ENCODE assay signal across 1 cellular context in the genomic region with DNA sequence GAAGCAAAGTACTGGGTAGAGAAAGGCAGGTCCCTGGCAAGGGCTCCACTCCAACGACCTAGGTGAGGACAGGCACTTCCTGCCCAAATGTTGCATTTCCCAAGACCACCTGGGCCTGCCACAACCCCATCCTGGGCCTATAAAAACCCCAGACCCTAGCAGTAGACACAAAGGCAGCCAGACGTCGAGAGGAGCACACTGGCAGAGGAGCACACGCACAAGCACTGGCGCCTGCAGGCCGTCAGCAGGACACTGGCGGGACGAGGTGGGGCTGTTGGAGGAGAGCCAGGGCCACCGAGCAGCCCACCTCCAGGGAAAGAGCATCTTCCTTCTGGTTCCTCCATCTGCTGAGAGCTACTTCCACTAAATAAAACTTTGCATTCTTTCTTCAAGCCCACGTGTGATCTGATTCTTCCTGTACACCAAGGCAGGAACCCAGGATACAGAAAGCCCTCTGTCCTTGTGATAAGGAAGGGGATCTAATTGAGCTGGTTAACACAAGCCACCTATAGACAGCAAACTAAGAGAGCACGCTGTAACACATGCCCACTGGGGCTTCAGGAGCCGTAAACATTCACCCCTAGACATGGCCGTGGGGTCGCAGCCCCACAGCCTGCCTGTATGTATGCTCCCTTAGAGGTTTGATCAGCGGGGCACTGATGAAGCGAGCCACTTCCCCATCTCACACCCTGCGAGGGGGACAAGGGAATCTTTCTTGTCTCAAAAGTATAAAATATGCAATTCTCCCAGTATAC.
TF ChIP-seq lines count a peak whose summit lies in the region.

No MANE protein-coding gene starts in this region.

TF ChIP-seq in HepG2, 621 proteins besides CTCF, POLR2A, EP300 and RAD21 (continued from another document):
- 0 out of 2 replicates have a peak, but pooled peaks have one; percentile 31 for TF ChIP-seq POLR2G (IDR thresholded peaks at IDR 0.05; ENCODE audit: low read depth, low read length)
- TF ChIP-seq HNRNPLL (IDR thresholded peaks at IDR 0.05; ENCODE audit: low read depth, low read length, poor library complexity, severe bottlenecking) = peak; percentile 25
- TF ChIP-seq NFKB2 (CRISPR knock-in tag; IDR thresholded peaks at IDR 0.05; ENCODE audit: borderline replicate concordance) = peak; percentile 12; the same call in 1 of the 2 replicates
- TF ChIP-seq, protein P1, sequence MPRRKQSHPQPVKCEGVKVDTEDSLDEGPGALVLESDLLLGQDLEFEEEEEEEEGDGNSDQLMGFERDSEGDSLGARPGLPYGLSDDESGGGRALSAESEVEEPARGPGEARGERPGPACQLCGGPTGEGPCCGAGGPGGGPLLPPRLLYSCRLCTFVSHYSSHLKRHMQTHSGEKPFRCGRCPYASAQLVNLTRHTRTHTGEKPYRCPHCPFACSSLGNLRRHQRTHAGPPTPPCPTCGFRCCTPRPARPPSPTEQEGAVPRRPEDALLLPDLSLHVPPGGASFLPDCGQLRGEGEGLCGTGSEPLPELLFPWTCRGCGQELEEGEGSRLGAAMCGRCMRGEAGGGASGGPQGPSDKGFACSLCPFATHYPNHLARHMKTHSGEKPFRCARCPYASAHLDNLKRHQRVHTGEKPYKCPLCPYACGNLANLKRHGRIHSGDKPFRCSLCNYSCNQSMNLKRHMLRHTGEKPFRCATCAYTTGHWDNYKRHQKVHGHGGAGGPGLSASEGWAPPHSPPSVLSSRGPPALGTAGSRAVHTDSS (CRISPR knock-in tag; conservative IDR thresholded peaks at IDR 0.05) = no peak
- TF ChIP-seq, protein P2, sequence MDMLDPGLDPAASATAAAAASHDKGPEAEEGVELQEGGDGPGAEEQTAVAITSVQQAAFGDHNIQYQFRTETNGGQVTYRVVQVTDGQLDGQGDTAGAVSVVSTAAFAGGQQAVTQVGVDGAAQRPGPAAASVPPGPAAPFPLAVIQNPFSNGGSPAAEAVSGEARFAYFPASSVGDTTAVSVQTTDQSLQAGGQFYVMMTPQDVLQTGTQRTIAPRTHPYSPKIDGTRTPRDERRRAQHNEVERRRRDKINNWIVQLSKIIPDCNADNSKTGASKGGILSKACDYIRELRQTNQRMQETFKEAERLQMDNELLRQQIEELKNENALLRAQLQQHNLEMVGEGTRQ (IDR thresholded peaks at IDR 0.05; ENCODE audit: low read depth, low read length) = no peak
- TF ChIP-seq, protein P2 (CRISPR knock-in tag; IDR thresholded peaks at IDR 0.05; ENCODE audit: borderline replicate concordance) = no peak
- TF ChIP-seq ZNF282 (IDR thresholded peaks at IDR 0.05; ENCODE audit: partially characterized antibody) = no peak
- TF ChIP-seq, protein P3, sequence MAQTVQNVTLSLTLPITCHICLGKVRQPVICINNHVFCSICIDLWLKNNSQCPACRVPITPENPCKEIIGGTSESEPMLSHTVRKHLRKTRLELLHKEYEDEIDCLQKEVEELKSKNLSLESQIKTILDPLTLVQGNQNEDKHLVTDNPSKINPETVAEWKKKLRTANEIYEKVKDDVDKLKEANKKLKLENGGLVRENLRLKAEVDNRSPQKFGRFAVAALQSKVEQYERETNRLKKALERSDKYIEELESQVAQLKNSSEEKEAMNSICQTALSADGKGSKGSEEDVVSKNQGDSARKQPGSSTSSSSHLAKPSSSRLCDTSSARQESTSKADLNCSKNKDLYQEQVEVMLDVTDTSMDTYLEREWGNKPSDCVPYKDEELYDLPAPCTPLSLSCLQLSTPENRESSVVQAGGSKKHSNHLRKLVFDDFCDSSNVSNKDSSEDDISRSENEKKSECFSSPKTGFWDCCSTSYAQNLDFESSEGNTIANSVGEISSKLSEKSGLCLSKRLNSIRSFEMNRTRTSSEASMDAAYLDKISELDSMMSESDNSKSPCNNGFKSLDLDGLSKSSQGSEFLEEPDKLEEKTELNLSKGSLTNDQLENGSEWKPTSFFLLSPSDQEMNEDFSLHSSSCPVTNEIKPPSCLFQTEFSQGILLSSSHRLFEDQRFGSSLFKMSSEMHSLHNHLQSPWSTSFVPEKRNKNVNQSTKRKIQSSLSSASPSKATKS (CRISPR knock-in tag; IDR thresholded peaks at IDR 0.05) = no peak
- TF ChIP-seq, protein P4, sequence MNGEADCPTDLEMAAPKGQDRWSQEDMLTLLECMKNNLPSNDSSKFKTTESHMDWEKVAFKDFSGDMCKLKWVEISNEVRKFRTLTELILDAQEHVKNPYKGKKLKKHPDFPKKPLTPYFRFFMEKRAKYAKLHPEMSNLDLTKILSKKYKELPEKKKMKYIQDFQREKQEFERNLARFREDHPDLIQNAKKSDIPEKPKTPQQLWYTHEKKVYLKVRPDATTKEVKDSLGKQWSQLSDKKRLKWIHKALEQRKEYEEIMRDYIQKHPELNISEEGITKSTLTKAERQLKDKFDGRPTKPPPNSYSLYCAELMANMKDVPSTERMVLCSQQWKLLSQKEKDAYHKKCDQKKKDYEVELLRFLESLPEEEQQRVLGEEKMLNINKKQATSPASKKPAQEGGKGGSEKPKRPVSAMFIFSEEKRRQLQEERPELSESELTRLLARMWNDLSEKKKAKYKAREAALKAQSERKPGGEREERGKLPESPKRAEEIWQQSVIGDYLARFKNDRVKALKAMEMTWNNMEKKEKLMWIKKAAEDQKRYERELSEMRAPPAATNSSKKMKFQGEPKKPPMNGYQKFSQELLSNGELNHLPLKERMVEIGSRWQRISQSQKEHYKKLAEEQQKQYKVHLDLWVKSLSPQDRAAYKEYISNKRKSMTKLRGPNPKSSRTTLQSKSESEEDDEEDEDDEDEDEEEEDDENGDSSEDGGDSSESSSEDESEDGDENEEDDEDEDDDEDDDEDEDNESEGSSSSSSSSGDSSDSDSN (CRISPR knock-in tag; IDR thresholded peaks at IDR 0.05) = 0 out of 2 replicates have a peak, but pooled peaks have one; percentile 16
- TF ChIP-seq JUNB (CRISPR knock-in tag; IDR thresholded peaks at IDR 0.05; ENCODE audit: borderline replicate concordance) = no peak
- TF ChIP-seq, protein P5, sequence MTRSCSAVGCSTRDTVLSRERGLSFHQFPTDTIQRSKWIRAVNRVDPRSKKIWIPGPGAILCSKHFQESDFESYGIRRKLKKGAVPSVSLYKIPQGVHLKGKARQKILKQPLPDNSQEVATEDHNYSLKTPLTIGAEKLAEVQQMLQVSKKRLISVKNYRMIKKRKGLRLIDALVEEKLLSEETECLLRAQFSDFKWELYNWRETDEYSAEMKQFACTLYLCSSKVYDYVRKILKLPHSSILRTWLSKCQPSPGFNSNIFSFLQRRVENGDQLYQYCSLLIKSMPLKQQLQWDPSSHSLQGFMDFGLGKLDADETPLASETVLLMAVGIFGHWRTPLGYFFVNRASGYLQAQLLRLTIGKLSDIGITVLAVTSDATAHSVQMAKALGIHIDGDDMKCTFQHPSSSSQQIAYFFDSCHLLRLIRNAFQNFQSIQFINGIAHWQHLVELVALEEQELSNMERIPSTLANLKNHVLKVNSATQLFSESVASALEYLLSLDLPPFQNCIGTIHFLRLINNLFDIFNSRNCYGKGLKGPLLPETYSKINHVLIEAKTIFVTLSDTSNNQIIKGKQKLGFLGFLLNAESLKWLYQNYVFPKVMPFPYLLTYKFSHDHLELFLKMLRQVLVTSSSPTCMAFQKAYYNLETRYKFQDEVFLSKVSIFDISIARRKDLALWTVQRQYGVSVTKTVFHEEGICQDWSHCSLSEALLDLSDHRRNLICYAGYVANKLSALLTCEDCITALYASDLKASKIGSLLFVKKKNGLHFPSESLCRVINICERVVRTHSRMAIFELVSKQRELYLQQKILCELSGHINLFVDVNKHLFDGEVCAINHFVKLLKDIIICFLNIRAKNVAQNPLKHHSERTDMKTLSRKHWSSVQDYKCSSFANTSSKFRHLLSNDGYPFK (CRISPR knock-in tag; IDR thresholded peaks at IDR 0.05; ENCODE audit: borderline replicate concordance) = 0 out of 2 replicates have a peak, but pooled peaks have one; percentile 20
- TF ChIP-seq, protein P6, sequence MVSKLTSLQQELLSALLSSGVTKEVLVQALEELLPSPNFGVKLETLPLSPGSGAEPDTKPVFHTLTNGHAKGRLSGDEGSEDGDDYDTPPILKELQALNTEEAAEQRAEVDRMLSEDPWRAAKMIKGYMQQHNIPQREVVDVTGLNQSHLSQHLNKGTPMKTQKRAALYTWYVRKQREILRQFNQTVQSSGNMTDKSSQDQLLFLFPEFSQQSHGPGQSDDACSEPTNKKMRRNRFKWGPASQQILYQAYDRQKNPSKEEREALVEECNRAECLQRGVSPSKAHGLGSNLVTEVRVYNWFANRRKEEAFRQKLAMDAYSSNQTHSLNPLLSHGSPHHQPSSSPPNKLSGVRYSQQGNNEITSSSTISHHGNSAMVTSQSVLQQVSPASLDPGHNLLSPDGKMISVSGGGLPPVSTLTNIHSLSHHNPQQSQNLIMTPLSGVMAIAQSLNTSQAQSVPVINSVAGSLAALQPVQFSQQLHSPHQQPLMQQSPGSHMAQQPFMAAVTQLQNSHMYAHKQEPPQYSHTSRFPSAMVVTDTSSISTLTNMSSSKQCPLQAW (CRISPR knock-in tag; IDR thresholded peaks at IDR 0.05) = peak; percentile 33; the same call in 1 of the 2 replicates
- TF ChIP-seq, protein P7, sequence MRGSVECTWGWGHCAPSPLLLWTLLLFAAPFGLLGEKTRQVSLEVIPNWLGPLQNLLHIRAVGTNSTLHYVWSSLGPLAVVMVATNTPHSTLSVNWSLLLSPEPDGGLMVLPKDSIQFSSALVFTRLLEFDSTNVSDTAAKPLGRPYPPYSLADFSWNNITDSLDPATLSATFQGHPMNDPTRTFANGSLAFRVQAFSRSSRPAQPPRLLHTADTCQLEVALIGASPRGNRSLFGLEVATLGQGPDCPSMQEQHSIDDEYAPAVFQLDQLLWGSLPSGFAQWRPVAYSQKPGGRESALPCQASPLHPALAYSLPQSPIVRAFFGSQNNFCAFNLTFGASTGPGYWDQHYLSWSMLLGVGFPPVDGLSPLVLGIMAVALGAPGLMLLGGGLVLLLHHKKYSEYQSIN (CRISPR knock-in tag; IDR thresholded peaks at IDR 0.05; ENCODE audit: borderline replicate concordance) = no peak
- TF ChIP-seq ZNF343 (CRISPR knock-in tag; IDR thresholded peaks at IDR 0.05) = no peak
- TF ChIP-seq ZNF724P (CRISPR knock-in tag; IDR thresholded peaks at IDR 0.05; ENCODE audit: borderline replicate concordance) = no peak
- no peak for TF ChIP-seq SP140L (CRISPR knock-in tag; IDR thresholded peaks at IDR 0.05; ENCODE audit: borderline replicate concordance)
- TF ChIP-seq ZBTB38 (CRISPR knock-in tag; IDR thresholded peaks at IDR 0.05) = peak; percentile 98
- 0 out of 2 replicates have a peak, but pooled peaks have one; percentile 9 for TF ChIP-seq TARDBP (CRISPR knock-in tag; IDR thresholded peaks at IDR 0.05)
- TF ChIP-seq ZFX (CRISPR knock-in tag; IDR thresholded peaks at IDR 0.05; ENCODE audit: low read depth) = peak; percentile 35; the same call in 1 of the 2 replicates
- TF ChIP-seq, protein P8, sequence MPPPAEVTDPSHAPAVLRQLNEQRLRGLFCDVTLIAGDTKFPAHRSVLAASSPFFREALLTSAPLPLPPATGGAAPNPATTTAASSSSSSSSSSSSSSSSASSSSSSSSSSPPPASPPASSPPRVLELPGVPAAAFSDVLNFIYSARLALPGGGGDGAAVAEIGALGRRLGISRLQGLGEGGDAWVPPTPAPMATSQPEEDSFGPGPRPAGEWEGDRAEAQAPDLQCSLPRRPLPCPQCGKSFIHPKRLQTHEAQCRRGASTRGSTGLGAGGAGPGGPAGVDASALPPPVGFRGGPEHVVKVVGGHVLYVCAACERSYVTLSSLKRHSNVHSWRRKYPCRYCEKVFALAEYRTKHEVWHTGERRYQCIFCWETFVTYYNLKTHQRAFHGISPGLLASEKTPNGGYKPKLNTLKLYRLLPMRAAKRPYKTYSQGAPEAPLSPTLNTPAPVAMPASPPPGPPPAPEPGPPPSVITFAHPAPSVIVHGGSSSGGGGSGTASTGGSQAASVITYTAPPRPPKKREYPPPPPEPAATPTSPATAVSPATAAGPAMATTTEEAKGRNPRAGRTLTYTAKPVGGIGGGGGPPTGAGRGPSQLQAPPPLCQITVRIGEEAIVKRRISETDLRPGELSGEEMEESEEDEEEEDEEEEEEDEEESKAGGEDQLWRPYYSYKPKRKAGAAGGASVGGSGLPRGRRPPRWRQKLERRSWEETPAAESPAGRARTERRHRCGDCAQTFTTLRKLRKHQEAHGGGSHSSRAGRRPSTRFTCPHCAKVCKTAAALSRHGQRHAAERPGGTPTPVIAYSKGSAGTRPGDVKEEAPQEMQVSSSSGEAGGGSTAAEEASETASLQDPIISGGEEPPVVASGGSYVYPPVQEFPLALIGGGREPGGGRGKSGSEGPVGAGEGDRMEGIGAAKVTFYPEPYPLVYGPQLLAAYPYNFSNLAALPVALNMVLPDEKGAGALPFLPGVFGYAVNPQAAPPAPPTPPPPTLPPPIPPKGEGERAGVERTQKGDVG (CRISPR knock-in tag; IDR thresholded peaks at IDR 0.05; ENCODE audit: borderline replicate concordance) = peak; percentile 82; the same call in 1 of the 2 replicates
TF ChIP-seq in HepG2: peak in this region for 31.
